Comparison of ENCODE assay signal across 9 cellular contexts in the genomic region with DNA sequence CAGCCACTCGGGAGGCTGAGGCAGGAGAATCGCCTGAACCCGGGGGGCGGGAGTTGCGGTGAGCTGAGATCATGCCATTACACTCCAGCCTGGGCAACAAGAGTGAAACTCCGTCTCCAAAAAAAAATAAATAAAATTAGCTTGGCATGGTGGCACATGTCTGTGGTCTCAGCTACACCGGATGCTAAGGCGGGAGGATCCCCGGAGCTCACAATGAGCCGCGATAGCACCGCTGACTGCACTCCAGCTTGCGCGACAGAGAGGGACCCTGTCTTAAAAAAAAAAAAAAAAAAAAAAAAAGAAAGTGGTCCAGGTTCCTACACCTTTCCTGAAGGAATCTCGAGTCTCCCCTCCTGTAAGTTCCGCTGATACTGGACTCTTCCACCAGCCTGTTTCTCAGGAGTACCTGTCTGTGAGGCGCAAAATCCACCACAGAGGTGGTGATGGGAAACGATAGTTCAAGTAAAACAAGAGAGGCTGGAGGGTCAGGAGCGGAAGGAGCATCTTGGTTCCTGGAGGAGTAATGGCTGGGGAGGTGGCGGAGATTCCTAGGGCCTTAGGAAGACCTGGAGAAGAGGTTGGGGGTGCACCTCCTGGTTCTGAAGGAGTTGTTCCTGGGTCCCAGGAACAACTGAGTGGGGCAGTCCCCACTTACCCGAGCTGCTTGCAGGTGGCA. TPM values are rescaled to one million over a fixed set of nuclear protein-coding genes. Genes with fewer than 3 reads are reported as not detected.
DNase-seq lines count a peak whose midpoint lies in the region; ATAC-seq and TF ChIP-seq lines count a peak whose summit lies in the region.
"Had no signal": no experiment of that assay in that cellular context is flagged by ENCODE, and none has a peak within 500 bp of the region (broad histone marks: within the 10 kb centered on the region; RNA-seq: fewer than 3 reads in every experiment).

No MANE protein-coding gene starts in this region.

- H3K27ac Mint-ChIP-seq in activated CD8-positive, alpha-beta T cell treated with anti-CD3 and anti-CD28 coated beads for 36 hours, result no peak overlapping the region

- no peaks in the 10 kb centered on the region for H4K20me1 ChIP-seq in SK-N-SH (ENCODE audit: insufficient read depth)

- WGBS in SK-N-SH (ENCODE audit: low lambda C conversion rate), result 97% methylated on average over 20 of the region's 21 CpGs
- WGBS in iPS DF 6.9 (ENCODE audit: insufficient coverage, insufficient read length), result no CpG with 5 or more reads among the region's 21 CpGs
- WGBS in stomach, 5 donors, result 10 to 27% (median 15%) methylated on average over 20 to 21 of the region's 21 CpGs

- TF ChIP-seq POLR2A in stomach (IDR thresholded peaks at IDR 0.05), result no peak

- H3K36me3 ChIP-seq in SK-N-SH (replicated peaks in 1 of 2; ENCODE audit: control insufficient read depth in 1 of 2, insufficient read depth in 2 of 2, low read length in 1 of 2) (no peaks in the 10 kb centered on the region), iPS DF 6.9 (ENCODE audit: control insufficient read depth, insufficient read depth, low read length) (peaks cover 17% of the 10 kb centered on the region), stomach (peaks cover 0 to 9% (median 0%) of the 10 kb centered on the region in 4 donors)

- H3K79me2 ChIP-seq in SK-N-SH (ENCODE audit: insufficient read depth), result no peaks in the 10 kb centered on the region

- H3K9ac ChIP-seq in SK-N-SH, result no peak overlapping the region

- H2AFZ ChIP-seq in SK-N-SH (ENCODE audit: low read depth), result no peak overlapping the region

- H3K4me2 ChIP-seq in SK-N-SH, result peak overlapping the region; percentile 71

- H3K4me1 ChIP-seq in SK-N-SH (ENCODE audit: control insufficient read depth in 1 of 2, insufficient read depth in 2 of 2, low read depth in 1 of 2, low read length in 1 of 2), result peaks cover 0 to 7% of the 10 kb centered on the region in 2 experiments; a peak in 1 of 4 replicates
- peaks cover 7% of the 10 kb centered on the region; the same call in 1 of the 2 replicates for H3K4me1 ChIP-seq in iPS DF 6.9 (ENCODE audit: control insufficient read depth, insufficient read depth, low read length)
- peaks cover 15 to 50% (median 33%) of the 10 kb centered on the region in 4 donors for H3K4me1 ChIP-seq in stomach

- H3K27ac ChIP-seq in SK-N-SH (ENCODE audit: low read depth in 2 of 2, low read length in 1 of 2) (no peak overlapping the region), iPS DF 6.9 (ENCODE audit: low read length) (no peak overlapping the region), stomach (peak overlapping the region; percentile 81 to 89 (median 86))

- ATAC-seq in SK-N-SH treated with all-trans-retinoic acid at 6 μM for 48 hours, result no peak
- no peak for ATAC-seq in activated CD8-positive, alpha-beta T cell treated with anti-CD3 and anti-CD28 coated beads for 36 hours

- H3K4me1 Mint-ChIP-seq in activated CD8-positive, alpha-beta T cell treated with anti-CD3 and anti-CD28 coated beads for 36 hours (ENCODE audit: low read depth), result peaks cover 11% of the 10 kb centered on the region

- no peaks in the 10 kb centered on the region for H3K9me3 Mint-ChIP-seq in activated CD8-positive, alpha-beta T cell treated with anti-CD3 and anti-CD28 coated beads for 36 hours

- H3K27me3 ChIP-seq in SK-N-SH (ENCODE audit: insufficient read depth), result peaks cover 6% of the 10 kb centered on the region; the same call in 1 of the 2 replicates
- H3K27me3 ChIP-seq in iPS DF 6.9 (ENCODE audit: control insufficient read depth, insufficient read depth, low read length), result no peaks in the 10 kb centered on the region
- peaks cover 0 to 58% (median 10%) of the 10 kb centered on the region in 3 donors for H3K27me3 ChIP-seq in stomach

- no peaks in the 10 kb centered on the region for H3K9me2 ChIP-seq in SK-N-SH

- peaks cover 28% of the 10 kb centered on the region for H3K27me3 Mint-ChIP-seq in activated CD8-positive, alpha-beta T cell treated with anti-CD3 and anti-CD28 coated beads for 36 hours

- peak overlapping the region; percentile 35 to 46; a peak in 3 of 4 replicates for H3K4me3 ChIP-seq in SK-N-SH (ENCODE audit: low read depth in 2 of 2, low read length in 1 of 2)
- H3K4me3 ChIP-seq in iPS DF 6.9 (ENCODE audit: low read length), result peak overlapping the region; percentile 70; the same call in 1 of the 2 replicates
- H3K4me3 ChIP-seq in stomach, result peak overlapping the region; percentile 48 to 58 (median 54)

- H3K36me3 Mint-ChIP-seq in activated CD8-positive, alpha-beta T cell treated with anti-CD3 and anti-CD28 coated beads for 36 hours (ENCODE audit: low read depth), result no peaks in the 10 kb centered on the region

- no peak for TF ChIP-seq RAD21 in SK-N-SH (IDR thresholded peaks at IDR 0.05; ENCODE audit: low read length)

- DNase-seq in SK-N-SH, result no peak
- DNase-seq in activated CD8-positive, alpha-beta T cell treated with anti-CD3 and anti-CD28 coated beads for 36 hours, result peak; percentile 39
- no peak for DNase-seq in iPS DF 6.9 (ENCODE audit: low read depth, low spot score)
- no peak for DNase-seq in stomach
- DNase-seq in stimulated activated CD4-positive, alpha-beta T cell treated with anti-CD3 and anti-CD28 coated beads, Interleukin-15, amount 100 ng/mL, for 24 hours, result no peak
- no peak for DNase-seq in SIG-M5 treated with dmso at 0.1 percent for 504 hours (lab: John Stamatoyannopoulos, UW; ENCODE audit: unreplicated experiment)
- no peak for DNase-seq in epidermal melanocyte (ENCODE audit: insufficient read length, low spot score)

- intact Hi-C loops in activated CD8-positive, alpha-beta T cell treated with anti-CD3 and anti-CD28 coated beads for 36 hours (cut with micrococcal nuclease), result no loop called here
- intact Hi-C loops in stomach (cut with DNase I; ENCODE audit: low total_unique reads), result no loop called here

- H3F3A ChIP-seq in SK-N-SH (replicated peaks; ENCODE audit: insufficient read depth), result no peaks in the 10 kb centered on the region

- POLR2A ChIA-PET in SK-N-SH (lab: Yijun Ruan, JAX), result interaction anchor here (0.7 kb wide), 1 partner anchor 31 kb away, joined by 3 read pairs; no protein-coding TSS in a partner anchor
- POLR2A ChIA-PET in activated CD8-positive, alpha-beta T cell treated with anti-CD3 and anti-CD28 coated beads for 36 hours (lab: Charles Lee), result interaction anchor here (1.5 kb wide), 1 partner anchor 13 kb away, joined by 4 read pairs; no protein-coding TSS in a partner anchor

- peak overlapping the region; percentile 42 for H3K4me3 Mint-ChIP-seq in activated CD8-positive, alpha-beta T cell treated with anti-CD3 and anti-CD28 coated beads for 36 hours

- no peak for TF ChIP-seq CTCF in SK-N-SH (IDR thresholded peaks at IDR 0.05)
- no peak for TF ChIP-seq CTCF in activated CD8-positive, alpha-beta T cell treated with anti-CD3 and anti-CD28 coated beads for 36 hours (IDR thresholded peaks at IDR 0.05)
- TF ChIP-seq CTCF in stomach (IDR thresholded peaks at IDR 0.05), result no peak

- TF ChIP-seq EP300 in SK-N-SH (IDR thresholded peaks at IDR 0.05; ENCODE audit: borderline replicate concordance in 1 of 2, low read depth in 1 of 2, low read length in 1 of 2) (no peak), stomach (IDR thresholded peaks at IDR 0.05) (no peak)

- CTCF ChIA-PET in SK-N-SH (lab: Yijun Ruan, JAX), result interaction anchor here (1.0 to 1.5 kb wide), 2 partner anchors 30 to 106 kb away, joined by 3 to 5 read pairs; partner anchors contain the start of gene CA11
- CTCF ChIA-PET in activated CD8-positive, alpha-beta T cell treated with anti-CD3 and anti-CD28 coated beads for 36 hours (lab: Charles Lee), result no interaction called here

- no peaks in the 10 kb centered on the region for H3K9me3 ChIP-seq in SK-N-SH
- no peaks in the 10 kb centered on the region for H3K9me3 ChIP-seq in iPS DF 6.9 (ENCODE audit: control insufficient read depth, insufficient read depth, low read length)
- no peaks in the 10 kb centered on the region for H3K9me3 ChIP-seq in stomach

RNA-seq across cellular contexts. Expression of gene FUT1, which starts 0.5 kb away (rescaled TPM):
- polyA plus RNA-seq in SK-N-SH (2012; rRNA removed) (0.03 and 0.08 TPM in 2 replicates), stomach (1 to 10 TPM; 7.2 to 7.5 (median 7.2) TPM)
- polyA plus RNA-seq in SK-N-SH (2012; cell fraction: cytosol; rRNA removed), result 0.07 and 0.12 TPM in 2 replicates
- polyA plus RNA-seq in SK-N-SH (2012; cell fraction: nucleus; rRNA removed), result 0.04 and 0.07 TPM in 2 replicates
- under 1 TPM; 0.09 to 0.11 TPM for total RNA-seq in activated CD8-positive, alpha-beta T cell treated with anti-CD3 and anti-CD28 coated beads for 36 hours
- total RNA-seq in stomach, result 10 to 100 TPM in 2 of 5 donors, 1 to 10 TPM in 2, not detected in 1; 7.0 to 54.5 (median 11.1) TPM

RNA-seq across cellular contexts. Expression of gene FGF21, which starts 3.4 kb away (rescaled TPM):
- not detected in 2 replicates for polyA plus RNA-seq in SK-N-SH (2012; rRNA removed)
- polyA plus RNA-seq in SK-N-SH (2012; cell fraction: cytosol; rRNA removed), result not detected in 2 replicates
- not detected in 2 replicates for polyA plus RNA-seq in SK-N-SH (2012; cell fraction: nucleus; rRNA removed)
- not detected for total RNA-seq in activated CD8-positive, alpha-beta T cell treated with anti-CD3 and anti-CD28 coated beads for 36 hours
- total RNA-seq in stomach, result not detected
- not detected for polyA plus RNA-seq in stomach
- total RNA-seq: activated CD8-positive, alpha-beta memory T cell treated with anti-CD3 and anti-CD28 coated beads for 36 hours had no signal

RNA-seq across cellular contexts. Expression of gene IZUMO1, which starts 5.3 kb away (rescaled TPM):
- polyA plus RNA-seq in SK-N-SH (2012; rRNA removed), result 0.03 TPM in 2 replicates
- 0.01 TPM in 1 of 2 replicates, not detected in the other for polyA plus RNA-seq in SK-N-SH (2012; cell fraction: cytosol; rRNA removed)
- 0.07 TPM in 1 of 2 replicates, not detected in the other for polyA plus RNA-seq in SK-N-SH (2012; cell fraction: nucleus; rRNA removed)
- total RNA-seq in activated CD8-positive, alpha-beta T cell treated with anti-CD3 and anti-CD28 coated beads for 36 hours, result not detected
- total RNA-seq in stomach, result 10 to 100 TPM in 2 of 5 donors, under 1 TPM in 1, not detected in 2; 0.73 to 14.3 (median 10.7) TPM
- polyA plus RNA-seq in stomach, result 1 to 10 TPM in 1 of 3 donors, under 1 TPM in 1, not detected in 1; 0.62 to 4.0 TPM
- total RNA-seq: activated CD8-positive, alpha-beta memory T cell treated with anti-CD3 and anti-CD28 coated beads for 36 hours had no signal

RNA-seq across cellular contexts. Expression of gene RASIP1, which starts 11.6 kb away (rescaled TPM):
- polyA plus RNA-seq in SK-N-SH (2012; rRNA removed), result 0.36 and 0.41 TPM in 2 replicates
- polyA plus RNA-seq in SK-N-SH (2012; cell fraction: cytosol; rRNA removed), result 0.24 TPM in 2 replicates
- polyA plus RNA-seq in SK-N-SH (2012; cell fraction: nucleus; rRNA removed), result 0.42 and 0.55 TPM in 2 replicates
- total RNA-seq in activated CD8-positive, alpha-beta T cell treated with anti-CD3 and anti-CD28 coated beads for 36 hours, result 1 to 10 TPM in 1 of 2 experiments, under 1 TPM in 1; 0.72 to 1.2 TPM
- 10 to 100 TPM in 1 of 5 donors, 1 to 10 TPM in 4; 4.7 to 26.8 (median 8.8) TPM for total RNA-seq in stomach
- 10 to 100 TPM; 11.1 to 44.9 (median 29.3) TPM for polyA plus RNA-seq in stomach

RNA-seq across cellular contexts. Expression of gene MAMSTR, which starts 32.4 kb away (rescaled TPM):
- polyA plus RNA-seq in SK-N-SH (2012; rRNA removed) (0.70 and 1.1 TPM in 2 replicates), stomach (1 to 10 TPM in 2 of 3 donors, under 1 TPM in 1; 0.46 to 1.5 (median 1.5) TPM)
- polyA plus RNA-seq in SK-N-SH (2012; cell fraction: cytosol; rRNA removed), result 0.33 and 0.63 TPM in 2 replicates
- polyA plus RNA-seq in SK-N-SH (2012; cell fraction: nucleus; rRNA removed), result 3.2 and 3.4 TPM in 2 replicates
- 1 to 10 TPM in 1 of 2 experiments, under 1 TPM in 1; 0.56 to 1.0 TPM for total RNA-seq in activated CD8-positive, alpha-beta T cell treated with anti-CD3 and anti-CD28 coated beads for 36 hours
- total RNA-seq in stomach, result 1 to 10 TPM in 1 of 5 donors, under 1 TPM in 1, not detected in 3; 0.55 to 3.6 TPM

Comparison
In these comparisons a context has a peak if more than half of its experiments do, and no peak if none do; other contexts are left out.
1. H3K27ac ChIP-seq: peak in stomach (5 of 5); none in SK-N-SH (0 of 2) and iPS DF 6.9 (single experiment).
2. Peak in every context shown above with its lines, with median percentiles within 50 percentile points of each other: H3K4me3 ChIP-seq.